Comparison of ENCODE assay signal across 17 cellular contexts in the genomic region with DNA sequence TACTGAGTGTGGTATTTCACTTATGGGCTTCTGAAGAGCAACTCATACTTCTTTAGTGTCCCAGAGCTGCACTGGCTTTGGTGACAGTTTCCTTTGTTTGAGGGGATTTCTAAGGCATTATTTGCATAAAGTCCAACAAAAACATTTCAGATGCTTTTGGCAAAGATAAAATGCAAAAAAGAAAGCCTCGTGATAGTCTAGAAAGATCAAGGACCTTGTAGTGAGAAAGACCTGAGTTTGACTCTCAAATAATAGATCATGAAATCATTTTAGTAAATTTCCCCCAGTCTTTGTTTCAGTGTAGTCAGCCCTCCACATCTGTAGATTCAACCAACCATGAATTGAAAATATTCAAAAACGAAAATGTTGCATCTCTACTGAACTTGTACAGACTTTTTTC.
DNase-seq lines count a peak whose midpoint lies in the region; ATAC-seq lines count a peak whose summit lies in the region.
"Had no signal": no experiment of that assay in that cellular context is flagged by ENCODE, and none has a peak within 500 bp of the region (broad histone marks: within the 10 kb centered on the region; RNA-seq: fewer than 3 reads in every experiment).

No MANE protein-coding gene starts in this region.

- H3K27ac Mint-ChIP-seq in memory B cell, result no peak overlapping the region
- H3K27ac Mint-ChIP-seq: activated CD8-positive, alpha-beta T cell treated with anti-CD3 and anti-CD28 coated beads for 36 hours; endodermal cell; IgD-negative memory B cell had no signal

- no peak for DNase-seq in memory B cell (ENCODE audit: low spot score in 2 of 2)
- no peak for DNase-seq in glomerular visceral epithelial cell (ENCODE audit: extremely low spot score)
- no peak for DNase-seq in NCI-H187 (lab: John Stamatoyannopoulos, UW)
- no peak for DNase-seq in SW480 (ENCODE audit: low spot score)
- DNase-seq in effector CD8-positive, alpha-beta T cell (lab: John Stamatoyannopoulos, UW), result no peak
- DNase-seq: activated CD8-positive, alpha-beta T cell treated with anti-CD3 and anti-CD28 coated beads for 36 hours; activated naive CD4-positive, alpha-beta T cell; endodermal cell; gastrocnemius medialis; islet precursor cell; NCI-H1436; NCI-H69; stimulated activated CD4-positive, alpha-beta T cell treated with anti-CD3 and anti-CD28 coated beads, Interleukin-1b, Interleukin-23, amount 100 ng/mL, for 48 hours had no signal

- peaks cover 1% of the 10 kb centered on the region for H3K27me3 Mint-ChIP-seq in memory B cell
- H3K27me3 Mint-ChIP-seq: activated CD8-positive, alpha-beta T cell treated with anti-CD3 and anti-CD28 coated beads for 36 hours had no signal

- H3K36me3 Mint-ChIP-seq in memory B cell, result peaks cover 2% of the 10 kb centered on the region
- H3K36me3 Mint-ChIP-seq: IgD-negative memory B cell had no signal

- peaks cover 7% of the 10 kb centered on the region for H3K4me1 Mint-ChIP-seq in memory B cell

- H3K4me3 Mint-ChIP-seq in memory B cell, result no peak overlapping the region
- H3K4me3 Mint-ChIP-seq: activated CD8-positive, alpha-beta T cell treated with anti-CD3 and anti-CD28 coated beads for 36 hours; endodermal cell; IgD-negative memory B cell had no signal

- peaks cover 7% of the 10 kb centered on the region for H3K9me3 Mint-ChIP-seq in memory B cell

- ATAC-seq in GM18498 (IDR thresholded peaks at IDR 0.05; ENCODE audit: unreplicated experiment), result peak; percentile 37
- ATAC-seq in GM21515 (IDR thresholded peaks at IDR 0.05; ENCODE audit: unreplicated experiment), result peak; percentile 59
- ATAC-seq in HG03469 (IDR thresholded peaks at IDR 0.05; ENCODE audit: unreplicated experiment), result peak; percentile 40
- peak; percentile 24 for ATAC-seq in memory B cell (ENCODE audit: low read depth)
- ATAC-seq: activated CD8-positive, alpha-beta T cell treated with anti-CD3 and anti-CD28 coated beads for 36 hours; gastrocnemius medialis had no signal
